In genomic region chr10:113650172-113650571, GRCh38 we compare ENCODE assay signal across 28 cellular contexts. TPM values are rescaled to one million over a fixed set of nuclear protein-coding genes. Genes with fewer than 3 reads are reported as not detected.
"Had no signal": no experiment of that assay in that cellular context is flagged by ENCODE, and none has a peak within 500 bp of the region (broad histone marks: within the 10 kb centered on the region; RNA-seq: fewer than 3 reads in every experiment).

No MANE protein-coding gene starts in this region.

- H3K4me3 ChIP-seq: SK-N-MC had no signal

- H3K36me3 ChIP-seq: brain microvascular endothelial cell had no signal

- H3K27ac ChIP-seq: brain microvascular endothelial cell, SK-N-MC, VCaP had no signal

- H3K9me3 Mint-ChIP-seq: activated CD4-positive, alpha-beta memory T cell treated with anti-CD3 and anti-CD28 coated beads, Interleukin-2, amount 10 ng/mL, durations not matched to agents 7 days and 5 days; activated naive CD4-positive, alpha-beta T cell treated with anti-CD3 and anti-CD28 coated beads, Interleukin-2, amount 10 ng/mL, durations not matched to agents 7 days and 5 days; activated naive CD8-positive, alpha-beta T cell treated with anti-CD3 and anti-CD28 coated beads for 36 hours; activated T-helper 2 cell treated with anti-CD3 and anti-CD28 coated beads, Interferon-gamma antibody, Interleukin-2, Interleukin-4, amounts not matched to agents 10 μg/mL and 5 μg/mL and 100 μg/mL, durations not matched to agents 14 hours and 24 hours and 36 hours had no signal

- ATAC-seq: activated CD4-positive, alpha-beta T cell treated with anti-CD3 and anti-CD28 coated beads for 36 hours; Panc1; Right ventricle myocardium inferior; T-cell had no signal

- H3K36me3 Mint-ChIP-seq: activated naive CD4-positive, alpha-beta T cell treated with anti-CD3 and anti-CD28 coated beads, Interleukin-2, amount 10 ng/mL, durations not matched to agents 7 days and 5 days; activated naive CD8-positive, alpha-beta T cell treated with anti-CD3 and anti-CD28 coated beads for 36 hours; T-cell had no signal

- H3K27me3 ChIP-seq: brain microvascular endothelial cell had no signal

- H3K4me3 Mint-ChIP-seq: activated CD4-positive, alpha-beta memory T cell treated with anti-CD3 and anti-CD28 coated beads, Interleukin-2, amount 10 ng/mL, durations not matched to agents 7 days and 5 days; activated CD4-positive, alpha-beta T cell treated with anti-CD3 and anti-CD28 coated beads for 36 hours; activated naive CD4-positive, alpha-beta T cell treated with anti-CD3 and anti-CD28 coated beads, Interleukin-2, amount 10 ng/mL, durations not matched to agents 7 days and 5 days; activated naive CD8-positive, alpha-beta T cell treated with anti-CD3 and anti-CD28 coated beads for 36 hours; T-cell had no signal

- DNase-seq: activated CD4-positive, alpha-beta memory T cell treated with anti-CD3 and anti-CD28 coated beads, Interleukin-2, amount 10 ng/mL, durations not matched to agents 7 days and 5 days; activated CD4-positive, alpha-beta T cell treated with anti-CD3 and anti-CD28 coated beads for 36 hours; activated CD4-positive, alpha-beta T cell treated with anti-CD3 and anti-CD28 coated beads, Interleukin-2, amount 50 U/mL, for 1 hour; activated gamma-delta T cell treated with Interleukin-2 at 50 U/mL for 16 hours; activated naive CD4-positive, alpha-beta T cell treated with anti-CD3 and anti-CD28 coated beads, Interleukin-2, amount 10 ng/mL, durations not matched to agents 7 days and 5 days; activated naive CD8-positive, alpha-beta T cell treated with anti-CD3 and anti-CD28 coated beads for 36 hours; activated T-cell treated with anti-CD3 and anti-CD28 coated beads for 4 hours; activated T-cell treated with anti-CD3 and anti-CD28 coated beads, Interleukin-2, amount 50 U/mL, for 48 hours; brain microvascular endothelial cell; Kasumi-1; NCI-H1092; NCI-H1417; NCI-H1930; NCI-H2171 treated with DMSO at 0.1 percent for 48 hours; NCI-H226; NCI-H526; NCI-H82; RPMI8226; T-cell; T-helper 2 cell; T1000 had no signal

- H3K27ac Mint-ChIP-seq: activated CD4-positive, alpha-beta memory T cell treated with anti-CD3 and anti-CD28 coated beads, Interleukin-2, amount 10 ng/mL, durations not matched to agents 7 days and 5 days; activated CD4-positive, alpha-beta T cell treated with anti-CD3 and anti-CD28 coated beads for 36 hours; activated naive CD4-positive, alpha-beta T cell treated with anti-CD3 and anti-CD28 coated beads, Interleukin-2, amount 10 ng/mL, durations not matched to agents 7 days and 5 days; activated naive CD8-positive, alpha-beta T cell treated with anti-CD3 and anti-CD28 coated beads for 36 hours; activated T-helper 2 cell treated with anti-CD3 and anti-CD28 coated beads, Interferon-gamma antibody, Interleukin-2, Interleukin-4, amounts not matched to agents 10 μg/mL and 5 μg/mL and 100 μg/mL, durations not matched to agents 14 hours and 24 hours and 36 hours; T-cell had no signal

- H3K4me1 Mint-ChIP-seq: activated CD4-positive, alpha-beta memory T cell treated with anti-CD3 and anti-CD28 coated beads, Interleukin-2, amount 10 ng/mL, durations not matched to agents 7 days and 5 days; activated CD4-positive, alpha-beta T cell treated with anti-CD3 and anti-CD28 coated beads for 36 hours; activated naive CD4-positive, alpha-beta T cell treated with anti-CD3 and anti-CD28 coated beads, Interleukin-2, amount 10 ng/mL, durations not matched to agents 7 days and 5 days; activated naive CD8-positive, alpha-beta T cell treated with anti-CD3 and anti-CD28 coated beads for 36 hours; T-cell had no signal

RNA-seq across cellular contexts. Expression of gene NRAP, which starts 13.7 kb away (rescaled TPM):
- total RNA-seq: activated CD4-positive, alpha-beta memory T cell treated with anti-CD3 and anti-CD28 coated beads, Interleukin-2, amount 10 ng/mL, durations not matched to agents 7 days and 5 days; activated CD4-positive, alpha-beta T cell treated with anti-CD3 and anti-CD28 coated beads for 36 hours; activated CD8-positive, alpha-beta memory T cell treated with anti-CD3 and anti-CD28 coated beads for 36 hours; activated naive CD8-positive, alpha-beta T cell treated with anti-CD3 and anti-CD28 coated beads for 36 hours; activated T-helper 2 cell treated with anti-CD3 and anti-CD28 coated beads, Interferon-gamma antibody, Interleukin-2, Interleukin-4, amounts not matched to agents 10 μg/mL and 5 μg/mL and 100 μg/mL, durations not matched to agents 14 hours and 24 hours and 36 hours; OCI-LY7; T-cell had no signal
